In genomic region chr10:130137659-130138478, GRCh38 we compare ENCODE assay signal across 9 cellular contexts. TPM values are rescaled to one million over a fixed set of nuclear protein-coding genes. Genes with fewer than 3 reads are reported as not detected.
A peak's percentile ranks its signal among the peaks of the same experiment; 100 is the strongest.
DNase-seq lines count a peak whose midpoint lies in the region; ATAC-seq, FAIRE-seq and TF ChIP-seq lines count a peak whose summit lies in the region.
"Had no signal": no experiment of that assay in that cellular context is flagged by ENCODE, and none has a peak within 500 bp of the region (broad histone marks: within the 10 kb centered on the region; RNA-seq: fewer than 3 reads in every experiment).

No MANE protein-coding gene starts in this region.

- H3K9me3 Mint-ChIP-seq in HFFc6 = no peaks in the 10 kb centered on the region

- peak overlapping the region; percentile 87 for H3K27ac Mint-ChIP-seq in HFFc6

- DNase-seq in A549 (ENCODE audit: low read depth in 1 of 2, low spot score in 1 of 2) (no peak), HFFc6 (no peak), brain microvascular endothelial cell (no peak), DMS53 (lab: John Stamatoyannopoulos, UW) (no peak), G401 (ENCODE audit: low spot score) (no peak), NCI-H524 treated with DMSO at 0.1 percent for 48 hours (lab: John Stamatoyannopoulos, UW) (no peak), DMS79 (lab: John Stamatoyannopoulos, UW) (no peak)

- H3K27me3 Mint-ChIP-seq in HFFc6 (ENCODE audit: insufficient read depth) = peaks cover 2% of the 10 kb centered on the region

- peaks cover 9% of the 10 kb centered on the region for H3K36me3 ChIP-seq in brain microvascular endothelial cell (replicated peaks)
- H3K36me3 ChIP-seq in mesodermal cell (ENCODE audit: control insufficient read depth, insufficient read depth, low read length) = peaks cover 39% of the 10 kb centered on the region

- H3K9me3 ChIP-seq in A549 = no peaks in the 10 kb centered on the region
- H3K9me3 ChIP-seq in mesodermal cell (ENCODE audit: control insufficient read depth, low read length) = no peaks in the 10 kb centered on the region

- peaks cover 46% of the 10 kb centered on the region for H3K4me1 Mint-ChIP-seq in HFFc6 (ENCODE audit: low read depth)

- POLR2A ChIA-PET in A549 (lab: Yijun Ruan, JAX) = interaction anchor here (5.7 kb wide), 1 partner anchor 27 kb away, joined by 188 read pairs; the partner anchor contains the start of gene C10orf143

- no peak for ATAC-seq in A549

- TF ChIP-seq EP300 in A549 (IDR thresholded peaks at IDR 0.05) = no peak

- H3K4me1 ChIP-seq in A549 = peaks cover 29% of the 10 kb centered on the region
- peaks cover 24% of the 10 kb centered on the region for H3K4me1 ChIP-seq in mesodermal cell (ENCODE audit: control insufficient read depth, insufficient read depth, low read length, poor library complexity, severe bottlenecking)

- H3K4me3 ChIP-seq in A549 (peak overlapping the region; percentile 98), brain microvascular endothelial cell (ENCODE audit: low read depth, low read length) (peak overlapping the region; percentile 81), mesodermal cell (ENCODE audit: extremely low read depth, insufficient read depth, low read length, poor library complexity, severe bottlenecking) (peak overlapping the region; percentile 78)

- H3K27ac ChIP-seq in A549 (peak overlapping the region; percentile 96 to 98), brain microvascular endothelial cell (peak overlapping the region; percentile 53), mesodermal cell (ENCODE audit: low read depth, low read length, severe bottlenecking) (peak overlapping the region; percentile 75)

- peak overlapping the region; percentile 98 for H3K4me2 ChIP-seq in A549

- CTCF ChIA-PET in A549 (lab: Yijun Ruan, JAX) = interaction anchor here (1.0 to 3.6 kb wide), 5 partner anchors 10 to 52 kb away, joined by 3 to 20 read pairs (median 5); partner anchors contain the start of gene C10orf143

- no peak for TF ChIP-seq CTCF in A549 (IDR thresholded peaks at IDR 0.05)
- TF ChIP-seq CTCF in HFFc6 (IDR thresholded peaks at IDR 0.05) = no peak
- TF ChIP-seq CTCF in brain microvascular endothelial cell (IDR thresholded peaks at IDR 0.05; ENCODE audit: low read depth, low read length, missing control alignments) = no peak

- H3K4me3 Mint-ChIP-seq in HFFc6 = peak overlapping the region; percentile 95

- in situ Hi-C loops in brain microvascular endothelial cell (cut with HindIII; ENCODE audit: low pct_ligation_motif_present, low sequenced_read_pairs) (no loop called here), G401 (cut with HindIII; ENCODE audit: low sequenced_read_pairs) (no loop called here)

- no peaks in the 10 kb centered on the region for H3K27me3 ChIP-seq in brain microvascular endothelial cell (replicated peaks)

- peaks cover 21% of the 10 kb centered on the region for H3K36me3 Mint-ChIP-seq in HFFc6 (ENCODE audit: low read depth)

- no peak for TF ChIP-seq RAD21 in A549 (conservative IDR thresholded peaks at IDR 0.05 in 1 of 2, IDR thresholded peaks at IDR 0.05 in 1 of 2)

- WGBS in A549 (ENCODE audit: missing lambda C conversion rate) = 78% methylated on average over 28 of the region's 28 CpGs
- WGBS in mesodermal cell (ENCODE audit: insufficient coverage in 2 of 2), 2 experiments = 90 to 91% methylated on average over 26 to 28 of the region's 28 CpGs

- no peak for TF ChIP-seq POLR2A in A549 (IDR thresholded peaks at IDR 0.05; ENCODE audit: low read length)

- FAIRE-seq in A549 (lab: Jason Lieb, UNC) = no peak
- FAIRE-seq: small intestine had no signal

TF ChIP-seq in A549, 52 proteins besides CTCF, POLR2A, EP300 and RAD21:
- TF ChIP-seq POLR2AphosphoS2 (conservative IDR thresholded peaks at IDR 0.05; ENCODE audit: low read length) = no peak
- no peak for TF ChIP-seq ELK1 (IDR thresholded peaks at IDR 0.05; ENCODE audit: low read depth, low read length)
- TF ChIP-seq HEYL (CRISPR knock-in tag; IDR thresholded peaks at IDR 0.05) = no peak
- TF ChIP-seq NFE2L2 (conservative IDR thresholded peaks at IDR 0.05; ENCODE audit: low read length) = no peak
- TF ChIP-seq TP53 (CRISPR knock-in tag; IDR thresholded peaks at IDR 0.05) = no peak
- no peak for TF ChIP-seq BHLHE40 (IDR thresholded peaks at IDR 0.05; ENCODE audit: low read depth, low read length)
- TF ChIP-seq CHD4 (IDR thresholded peaks at IDR 0.05; ENCODE audit: borderline replicate concordance) = no peak
- TF ChIP-seq PBX3 (IDR thresholded peaks at IDR 0.05) = no peak
- no peak for TF ChIP-seq MAX (IDR thresholded peaks at IDR 0.05)
- TF ChIP-seq HES2 (IDR thresholded peaks at IDR 0.05) = no peak
- TF ChIP-seq JUN (IDR thresholded peaks at IDR 0.05) = no peak
- TF ChIP-seq CBX2 (IDR thresholded peaks at IDR 0.05; ENCODE audit: borderline replicate concordance, low read depth) = no peak
- TF ChIP-seq SMC3 (IDR thresholded peaks at IDR 0.05) = no peak
- no peak for TF ChIP-seq PHF8 (IDR thresholded peaks at IDR 0.05; ENCODE audit: borderline replicate concordance, low read depth)
- TF ChIP-seq ZFP36 (IDR thresholded peaks at IDR 0.05; ENCODE audit: borderline replicate concordance, partially characterized antibody) = no peak
- no peak for TF ChIP-seq ZNF302 (CRISPR knock-in tag; IDR thresholded peaks at IDR 0.05)
- TF ChIP-seq EHF (CRISPR knock-in tag; IDR thresholded peaks at IDR 0.05) = no peak
- no peak for TF ChIP-seq ESRRA (IDR thresholded peaks at IDR 0.05; ENCODE audit: borderline replicate concordance, low read length)
- no peak for TF ChIP-seq NR3C1 (IDR thresholded peaks at IDR 0.05)
- no peak for TF ChIP-seq ZSCAN20 (CRISPR knock-in tag; IDR thresholded peaks at IDR 0.05)
TF ChIP-seq in A549: peak in this region for 0.

RNA-seq across cellular contexts. Expression of gene GLRX3, which starts 1.7 kb away (rescaled TPM):
- polyA plus RNA-seq in A549 (2011; rRNA removed) (185 and 219 TPM in 2 replicates), A549 (2017; fragmentation: RNase III; extraction: RNeasy Plus Mini Kit Qiagen cat#74134 plus additional on column Dnase treatment) (139 to 167 TPM (median 153 TPM) in 3 replicates)
- polyA plus RNA-seq in A549 (2012; cell fraction: cytosol; rRNA removed) = 136 and 170 TPM in 2 replicates
- polyA plus RNA-seq in A549 (2012; cell fraction: nucleus; rRNA removed) = 77.4 and 87.5 TPM in 2 replicates
- polyA minus RNA-seq in A549 (2011; rRNA and poly(A)+ RNA removed) = 24.1 and 26.4 TPM in 2 replicates
- 100 to 1,000 TPM in 5 of 6 experiments, 10 to 100 TPM in 1; 96.2 to 123 (median 112) TPM for total RNA-seq in HFFc6 (2021; fragmentation: NEBNext Ultra II Directional; extraction: Animal tissue kit (Norgen Biotek cat#: 25700))
- polyA plus RNA-seq in mesodermal cell (2013, experiment 1 of 2) = 157 TPM
- polyA plus RNA-seq in mesodermal cell (2013, experiment 2 of 2) = 165 TPM
- 426 and 496 TPM in 2 replicates for total RNA-seq in G401 (2014; rRNA removed; shearing (Covaris generic))

RNA-seq across cellular contexts. Expression of gene C10orf143, which starts 27.2 kb away (rescaled TPM):
- 1.5 and 1.6 TPM in 2 replicates for polyA plus RNA-seq in A549 (2011; rRNA removed)
- 0.44 and 0.58 TPM in 2 replicates for polyA plus RNA-seq in A549 (2012; cell fraction: cytosol; rRNA removed)
- 0.89 and 0.92 TPM in 2 replicates for polyA plus RNA-seq in A549 (2012; cell fraction: nucleus; rRNA removed)
- polyA plus RNA-seq in A549 (2017; fragmentation: RNase III; extraction: RNeasy Plus Mini Kit Qiagen cat#74134 plus additional on column Dnase treatment) = 1.2 to 1.6 TPM (median 1.5 TPM) in 3 replicates
- 0.92 and 0.95 TPM in 2 replicates for polyA minus RNA-seq in A549 (2011; rRNA and poly(A)+ RNA removed)
- 1 to 10 TPM; 1.9 to 2.6 (median 2.4) TPM for total RNA-seq in HFFc6 (2021; fragmentation: NEBNext Ultra II Directional; extraction: Animal tissue kit (Norgen Biotek cat#: 25700))
- 1.7 TPM for polyA plus RNA-seq in mesodermal cell (2013, experiment 1 of 2)
- polyA plus RNA-seq in mesodermal cell (2013, experiment 2 of 2) = 2.6 TPM
- 2.9 TPM in 1 of 2 replicates, not detected in the other for total RNA-seq in G401 (2014; rRNA removed; shearing (Covaris generic))
